8 cellular contexts compared by ENCODE assay signal in the genomic region with DNA sequence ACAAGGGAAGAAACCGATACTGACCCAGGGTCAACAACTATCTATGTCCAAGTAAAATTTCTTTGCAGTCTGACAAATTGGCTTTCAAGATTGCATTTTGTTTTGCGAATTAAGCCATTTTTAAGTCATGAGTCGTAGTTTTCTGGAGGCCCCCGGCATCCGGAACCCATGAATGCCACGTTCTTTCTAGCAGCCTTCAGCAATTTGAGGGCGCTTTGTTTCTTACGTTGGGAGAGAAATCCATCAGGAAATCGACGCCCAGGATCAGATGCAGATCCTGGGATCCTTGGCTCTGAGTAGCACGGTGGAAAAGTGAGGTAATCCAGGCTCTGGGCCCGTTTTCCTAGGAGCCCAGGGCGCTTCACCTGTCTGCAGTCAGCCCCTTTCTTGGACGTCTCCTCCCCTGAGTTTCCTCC. TPM values are rescaled to one million over a fixed set of nuclear protein-coding genes. Genes with fewer than 3 reads are reported as not detected.
A peak's percentile ranks its signal among the peaks of the same experiment; 100 is the strongest.
DNase-seq lines count a peak whose midpoint lies in the region; ATAC-seq and TF ChIP-seq lines count a peak whose summit lies in the region.

No MANE protein-coding gene starts in this region.

- peaks cover 0 to 15% of the 10 kb centered on the region in 2 donors for H3K4me1 ChIP-seq in adrenal gland (replicated peaks in 1 of 2)
- peaks cover 5 to 35% of the 10 kb centered on the region in 2 donors for H3K4me1 ChIP-seq in left lung
- peaks cover 8% of the 10 kb centered on the region for H3K4me1 ChIP-seq in thymus (ENCODE audit: control insufficient read depth, insufficient read depth, low read length)

- ATAC-seq in HG03432 (IDR thresholded peaks at IDR 0.05; ENCODE audit: unreplicated experiment) = peak; percentile 1
- no peak for ATAC-seq in left lung

- H3K27me3 ChIP-seq in adrenal gland (no peaks in the 10 kb centered on the region), left lung (no peaks in the 10 kb centered on the region), thymus (ENCODE audit: control insufficient read depth, insufficient read depth) (no peaks in the 10 kb centered on the region)

- H3K9me3 ChIP-seq in adrenal gland (replicated peaks in 1 of 3) (no peaks in the 10 kb centered on the region), left lung (no peaks in the 10 kb centered on the region), thymus (ENCODE audit: control insufficient read depth) (no peaks in the 10 kb centered on the region)

- DNase-seq in 8988T (peak; percentile 14), adrenal gland (peak in 1 of 7 donors; percentile 17), left lung (no peak), ecto neural progenitor cell (ENCODE audit: low spot score) (no peak)
- no peak for DNase-seq in effector CD4-positive, alpha-beta T cell

- WGBS in adrenal gland, 4 donors = 3 to 4% (median 3%) methylated on average over 13 to 14 of the region's 14 CpGs
- WGBS in thymus = under 1% methylated on average over 14 of the region's 14 CpGs

- no peak for TF ChIP-seq POLR2A in adrenal gland (IDR thresholded peaks at IDR 0.05)

- H3K27ac ChIP-seq in adrenal gland (peak overlapping the region in 3 of 5 donors; percentile 64 to 86 (median 71)), left lung (peak overlapping the region; percentile 81 to 97), thymus (ENCODE audit: low read depth) (peak overlapping the region; percentile 84)

- H3K4me3 ChIP-seq in GM12875 (ENCODE audit: low read depth, low read length) = peak overlapping the region; percentile 57
- peak overlapping the region in 2 of 4 donors; percentile 67 to 96 for H3K4me3 ChIP-seq in adrenal gland
- peak overlapping the region; percentile 89 to 93 for H3K4me3 ChIP-seq in left lung
- H3K4me3 ChIP-seq in thymus (ENCODE audit: low read length) = peak overlapping the region; percentile 66

- TF ChIP-seq CTCF in GM12875 (IDR thresholded peaks at IDR 0.05; ENCODE audit: borderline replicate concordance, insufficient read depth, low read depth, low read length) (no peak), adrenal gland (IDR thresholded peaks at IDR 0.05) (no peak), left lung (IDR thresholded peaks at IDR 0.05) (no peak)

- intact Hi-C loops in adrenal gland (cut with DNase I) = no loop called here
- intact Hi-C loops in left lung (cut with DNase I) = no loop called here

- H3K36me3 ChIP-seq in adrenal gland (replicated peaks in 1 of 2) (no peaks in the 10 kb centered on the region), left lung (no peaks in the 10 kb centered on the region), thymus (ENCODE audit: control insufficient read depth, insufficient read depth) (peaks cover under 1% of the 10 kb centered on the region)

RNA-seq across cellular contexts. Expression of a gene that starts 0.3 kb away (rescaled TPM):
- total RNA-seq in adrenal gland (10 to 100 TPM in 1 of 8 donors, 1 to 10 TPM in 7; 4.8 to 11.1 (median 7.6) TPM), left lung (10 to 100 TPM; 39.1 to 40.2 TPM)
- polyA plus RNA-seq in adrenal gland (10 to 100 TPM; 10.7 to 14.7 (median 11.6) TPM), thymus (202 TPM)

RNA-seq across cellular contexts. Expression of a gene that starts 40.2 kb away (rescaled TPM):
- 10 to 100 TPM; 19.1 to 29.3 (median 25.5) TPM for total RNA-seq in adrenal gland
- polyA plus RNA-seq in adrenal gland = 10 to 100 TPM; 26.4 to 32.0 (median 28.8) TPM
- 10 to 100 TPM; 29.3 to 31.8 TPM for total RNA-seq in left lung
- 66.5 TPM for polyA plus RNA-seq in thymus
